20 cellular contexts compared by ENCODE assay signal in the genomic region with DNA sequence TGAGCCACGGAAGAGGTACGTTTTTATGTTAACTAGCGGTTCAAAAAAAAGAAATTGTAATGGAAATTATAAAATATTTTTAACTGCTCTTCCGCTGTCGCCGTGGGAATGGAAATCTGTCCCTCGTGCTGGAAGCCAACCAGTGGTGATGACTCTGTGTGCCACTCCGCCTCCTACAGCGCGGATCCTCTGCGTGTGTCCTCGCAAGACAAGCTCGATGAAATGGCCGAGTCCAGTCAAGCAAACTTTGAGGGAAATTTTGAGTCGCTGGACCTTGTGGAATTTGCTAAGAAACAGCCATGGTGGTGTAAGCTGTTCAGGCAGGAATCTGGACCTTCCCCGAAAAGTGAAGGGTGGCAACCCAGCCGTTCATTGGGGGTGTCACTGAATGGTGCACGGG. TPM values are rescaled to one million over a fixed set of nuclear protein-coding genes. Genes with fewer than 3 reads are reported as not detected.
"Had no signal": no experiment of that assay in that cellular context is flagged by ENCODE, and none has a peak within 500 bp of the region (broad histone marks: within the 10 kb centered on the region; RNA-seq: fewer than 3 reads in every experiment).

No MANE protein-coding gene starts in this region.

- DNase-seq: effector memory CD4-positive, alpha-beta T cell; heart left ventricle; hippocampal formation; islet precursor cell; left ventricle myocardium inferior; mesenchymal stem cell; midbrain; small intestine; stimulated activated CD4-positive, alpha-beta T cell treated with anti-CD3 and anti-CD28 coated beads, Interleukin-2, amount 100 ng/mL, for 48 hours; upper lobe of left lung had no signal

- H3K4me3 ChIP-seq: heart left ventricle, left ventricle myocardium inferior, lung, tibial artery, upper lobe of left lung, vagina had no signal

- H3K27ac ChIP-seq: heart left ventricle, left ventricle myocardium inferior, neutrophil, tibial artery, upper lobe of left lung, vagina had no signal

- ATAC-seq: esophagus mucosa, heart left ventricle had no signal

RNA-seq across cellular contexts. Expression of gene APOBEC3H, which starts 58.4 kb away (rescaled TPM):
- total RNA-seq: cerebellum, esophagus mucosa, frontal cortex, glomerular endothelial cell, lung, osteoblast, temporal lobe, vagina had no signal
